ENCODE assay signal across 1 cellular context in genomic region chr11:57364851-57365660, GRCh38.
TF ChIP-seq lines count a peak whose summit lies in the region.

No MANE protein-coding gene starts in this region.

TF ChIP-seq in GM23338, 12 proteins besides CTCF, POLR2A, EP300 and RAD21 (continued from another document):
- no peak for TF ChIP-seq JUNB (IDR thresholded peaks at IDR 0.05; ENCODE audit: unreplicated experiment)
